In genomic region chr3:101143002-101143401, GRCh38 we compare ENCODE assay signal across 25 cellular contexts.
DNase-seq lines count a peak whose midpoint lies in the region; ATAC-seq and TF ChIP-seq lines count a peak whose summit lies in the region.
"Had no signal": no experiment of that assay in that cellular context is flagged by ENCODE, and none has a peak within 500 bp of the region (broad histone marks: within the 10 kb centered on the region; RNA-seq: fewer than 3 reads in every experiment).

No MANE protein-coding gene starts in this region.

- WGBS in prostate gland: 64% methylated on average over 3 of the region's 3 CpGs

- POLR2A ChIA-PET in activated CD4-positive, alpha-beta T cell treated with anti-CD3 and anti-CD28 coated beads, Interleukin-2, amount 10 ng/mL, durations not matched to agents 7 days and 5 days (lab: Charles Lee): no interaction called here

- H3K27ac Mint-ChIP-seq in activated CD4-positive, alpha-beta T cell treated with anti-CD3 and anti-CD28 coated beads, Interleukin-2, amount 10 ng/mL, durations not matched to agents 7 days and 5 days: no peak overlapping the region
- H3K27ac Mint-ChIP-seq: CD4-positive, alpha-beta memory T cell; HFFc6 had no signal

- H3K27ac ChIP-seq in prostate gland: no peak overlapping the region
- H3K27ac ChIP-seq: KMS-11, SK-N-MC had no signal

- H3K36me3 Mint-ChIP-seq in activated CD4-positive, alpha-beta T cell treated with anti-CD3 and anti-CD28 coated beads, Interleukin-2, amount 10 ng/mL, durations not matched to agents 7 days and 5 days (ENCODE audit: low read depth): no peaks in the 10 kb centered on the region
- H3K36me3 Mint-ChIP-seq: CD4-positive, alpha-beta memory T cell had no signal

- CTCF ChIA-PET in activated CD4-positive, alpha-beta T cell treated with anti-CD3 and anti-CD28 coated beads, Interleukin-2, amount 10 ng/mL, durations not matched to agents 7 days and 5 days (lab: Charles Lee): no interaction called here

- no peaks in the 10 kb centered on the region for H3K9me3 ChIP-seq in prostate gland
- H3K9me3 ChIP-seq: HAP-1 had no signal

- no peaks in the 10 kb centered on the region for H3K36me3 ChIP-seq in prostate gland
- H3K36me3 ChIP-seq: HAP-1 had no signal

- no peak overlapping the region for H3K4me3 ChIP-seq in prostate gland
- H3K4me3 ChIP-seq: HAP-1, SK-N-MC had no signal

- TF ChIP-seq CTCF in prostate gland (IDR thresholded peaks at IDR 0.05): no peak

- peaks cover 13% of the 10 kb centered on the region for H3K27me3 Mint-ChIP-seq in activated CD4-positive, alpha-beta T cell treated with anti-CD3 and anti-CD28 coated beads, Interleukin-2, amount 10 ng/mL, durations not matched to agents 7 days and 5 days

- no peaks in the 10 kb centered on the region for H3K9me3 Mint-ChIP-seq in activated CD4-positive, alpha-beta T cell treated with anti-CD3 and anti-CD28 coated beads, Interleukin-2, amount 10 ng/mL, durations not matched to agents 7 days and 5 days
- H3K9me3 Mint-ChIP-seq: HFFc6 had no signal

- no peaks in the 10 kb centered on the region for H3K4me1 ChIP-seq in prostate gland (replicated peaks)
- H3K4me1 ChIP-seq: HAP-1 had no signal

- ATAC-seq in sciatic nerve (peak; percentile 61), GM18498 (IDR thresholded peaks at IDR 0.05; ENCODE audit: unreplicated experiment) (no peak)

- H3K4me3 Mint-ChIP-seq in activated CD4-positive, alpha-beta T cell treated with anti-CD3 and anti-CD28 coated beads, Interleukin-2, amount 10 ng/mL, durations not matched to agents 7 days and 5 days: no peak overlapping the region
- H3K4me3 Mint-ChIP-seq: CD4-positive, alpha-beta memory T cell; HFFc6 had no signal

- TF ChIP-seq POLR2A in prostate gland (IDR thresholded peaks at IDR 0.05): no peak

- peak; percentile 48 for DNase-seq in Ammon's horn (ENCODE audit: low spot score)
- peak; percentile 2 for DNase-seq in cerebellar cortex (ENCODE audit: low spot score)
- DNase-seq in inferior parietal cortex (ENCODE audit: extremely low spot score): peak; percentile 48
- DNase-seq in sciatic nerve (ENCODE audit: low spot score): no peak
- DNase-seq in activated CD4-positive, alpha-beta T cell treated with anti-CD3 and anti-CD28 coated beads, Interleukin-2, amount 10 ng/mL, durations not matched to agents 7 days and 5 days: no peak
- no peak for DNase-seq in prostate gland (ENCODE audit: low spot score)
- DNase-seq: AML-193; CD4-positive, alpha-beta memory T cell; COR-L47; DMS53; GOT3; HFFc6; IMR-90; NCI-H1048; NCI-H1417; NCI-H1694 treated with DMSO at 0.1 percent for 48 hours; NCI-H2081; NCI-H2227 treated with DMSO at 0.1 percent for 48 hours; NCI-H69; RPMI8226; SHP77 treated with DMSO at 0.1 percent for 48 hours had no signal

- no peaks in the 10 kb centered on the region for H3K27me3 ChIP-seq in prostate gland (replicated peaks; ENCODE audit: insufficient read depth)

- intact Hi-C loops in sciatic nerve (cut with DNase I) (no loop called here), prostate gland (cut with DNase I) (no loop called here)

- H3K4me1 Mint-ChIP-seq in activated CD4-positive, alpha-beta T cell treated with anti-CD3 and anti-CD28 coated beads, Interleukin-2, amount 10 ng/mL, durations not matched to agents 7 days and 5 days: no peaks in the 10 kb centered on the region
- H3K4me1 Mint-ChIP-seq: CD4-positive, alpha-beta memory T cell had no signal

Comparison
In these comparisons a context has a peak if more than half of its experiments do, and no peak if none do; other contexts are left out.
1. DNase-seq: peak in Ammon's horn (single experiment), cerebellar cortex (single experiment) and inferior parietal cortex (single experiment); none in sciatic nerve (single experiment), activated CD4-positive, alpha-beta T cell treated with anti-CD3 and anti-CD28 coated beads, Interleukin-2, amount 10 ng/mL, durations not matched to agents 7 days and 5 days (single experiment) and prostate gland (single experiment).